ENCODE assay signal across 39 cellular contexts in the genomic region with DNA sequence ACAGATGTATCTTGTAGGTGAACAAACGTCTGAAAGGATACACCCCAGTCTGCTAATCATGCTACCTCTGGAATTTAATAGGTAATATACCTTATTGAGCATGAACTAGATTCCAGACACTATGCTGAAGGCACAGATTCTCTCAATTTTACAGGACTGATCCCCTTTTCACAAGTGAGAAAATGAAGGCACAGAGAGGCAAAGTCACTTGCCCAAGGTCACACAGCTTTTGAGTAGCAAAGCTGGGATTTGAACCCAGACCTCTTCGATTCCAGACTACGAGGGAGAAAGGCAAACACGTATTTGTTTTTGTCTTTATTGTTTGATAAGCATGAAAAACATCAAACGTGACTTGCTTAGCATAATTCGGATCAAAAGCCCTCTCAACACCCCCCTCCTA.
"Had no signal": no experiment of that assay in that cellular context is flagged by ENCODE, and none has a peak within 500 bp of the region (broad histone marks: within the 10 kb centered on the region; RNA-seq: fewer than 3 reads in every experiment).

No MANE protein-coding gene starts in this region.

- H3K27ac Mint-ChIP-seq: activated CD4-positive, alpha-beta memory T cell treated with anti-CD3 and anti-CD28 coated beads, Interleukin-2, amount 10 ng/mL, durations not matched to agents 7 days and 5 days; activated CD4-positive, alpha-beta T cell treated with anti-CD3 and anti-CD28 coated beads for 36 hours; activated CD4-positive, alpha-beta T cell treated with anti-CD3 and anti-CD28 coated beads, Interleukin-2, amount 10 ng/mL, durations not matched to agents 7 days and 5 days; activated CD8-positive, alpha-beta memory T cell treated with anti-CD3 and anti-CD28 coated beads, Interleukin-2, amount 10 ng/mL, durations not matched to agents 7 days and 5 days; activated CD8-positive, alpha-beta T cell treated with anti-CD3 and anti-CD28 coated beads, Interleukin-2, amount 10 ng/mL, durations not matched to agents 7 days and 5 days; activated naive CD4-positive, alpha-beta T cell treated with anti-CD3 and anti-CD28 coated beads, Interleukin-2, amount 10 ng/mL, durations not matched to agents 7 days and 5 days; activated naive CD4-positive, alpha-beta T cell treated with anti-CD3 and anti-CD28 coated beads, Interleukin-2, amount 50 U/mL, for 24 hours; activated naive CD8-positive, alpha-beta T cell; activated naive CD8-positive, alpha-beta T cell treated with anti-CD3 and anti-CD28 coated beads, Interleukin-2, amount 10 ng/mL, durations not matched to agents 7 days and 5 days; activated naive CD8-positive, alpha-beta T cell treated with anti-CD3 and anti-CD28 coated beads, Interleukin-2, amount 50 U/mL, for 24 hours; activated T-cell treated with anti-CD3 and anti-CD28 coated beads, Interleukin-2, amount 50 U/mL, for 24 hours; activated T-helper 2 cell treated with anti-CD3 and anti-CD28 coated beads, Interferon-gamma antibody, Interleukin-2, Interleukin-4, amounts not matched to agents 10 μg/mL and 5 μg/mL and 100 μg/mL, durations not matched to agents 14 hours and 24 hours and 36 hours; brain; T-helper 1 cell treated with Interleukin-12 subunit alpha and Interleukin-12 subunit beta and Interleukin-4 antibody, amounts not matched to agents 30 μg/mL and 1 μg/mL, for 36 hours; T-helper 2 cell treated with Interferon-gamma antibody and Interleukin-4, amounts not matched to agents 5 μg/mL and 100 μg/mL, for 36 hours; WTC11 had no signal

- H3K9me3 ChIP-seq: ascending aorta had no signal

- DNase-seq: activated CD4-positive, alpha-beta memory T cell treated with anti-CD3 and anti-CD28 coated beads, Interleukin-2, amount 10 ng/mL, durations not matched to agents 7 days and 5 days; activated CD4-positive, alpha-beta T cell treated with anti-CD3 and anti-CD28 coated beads for 1 hour; activated CD4-positive, alpha-beta T cell treated with anti-CD3 and anti-CD28 coated beads for 36 hours; activated CD4-positive, alpha-beta T cell treated with anti-CD3 and anti-CD28 coated beads for 48 hours; activated CD4-positive, alpha-beta T cell treated with anti-CD3 and anti-CD28 coated beads, Interleukin-2, amount 10 ng/mL, durations not matched to agents 7 days and 5 days; activated CD4-positive, alpha-beta T cell treated with anti-CD3 and anti-CD28 coated beads, Interleukin-2, amount 50 U/mL, for 48 hours; activated CD4-positive, CD25-positive, alpha-beta regulatory T cell; activated CD8-positive, alpha-beta memory T cell treated with anti-CD3 and anti-CD28 coated beads for 24 hours; activated CD8-positive, alpha-beta memory T cell treated with anti-CD3 and anti-CD28 coated beads, Interleukin-2, amount 10 ng/mL, durations not matched to agents 7 days and 5 days; activated CD8-positive, alpha-beta memory T cell treated with anti-CD3 and anti-CD28 coated beads, Interleukin-2, amount 50 U/mL, for 48 hours; activated CD8-positive, alpha-beta T cell treated with anti-CD3 and anti-CD28 coated beads, Interleukin-2, amount 10 ng/mL, durations not matched to agents 7 days and 5 days; activated gamma-delta T cell; activated naive CD4-positive, alpha-beta T cell treated with anti-CD3 and anti-CD28 coated beads, Interleukin-2, amount 10 ng/mL, durations not matched to agents 7 days and 5 days; activated naive CD4-positive, alpha-beta T cell treated with Interleukin-2 at 50 U/mL for 16 hours; activated naive CD8-positive, alpha-beta T cell treated with anti-CD3 and anti-CD28 coated beads, Interleukin-2, amount 10 ng/mL, durations not matched to agents 7 days and 5 days; activated naive CD8-positive, alpha-beta T cell treated with anti-CD3 and anti-CD28 coated beads, Interleukin-2, amount 50 U/mL, for 24 hours; activated T-cell treated with anti-CD3 and anti-CD28 coated beads, Interleukin-2, amount 50 U/mL, for 24 hours; activated T-cell treated with anti-CD3 and anti-CD28 coated beads, Interleukin-2, amount 50 U/mL, for 48 hours; amygdala; anterior cingulate cortex; caudate nucleus; cerebellar nuclear complex; T-helper 1 cell; T-helper 2 cell; T-helper 9 cell; WERI-Rb-1 had no signal

- H3K27ac ChIP-seq: ascending aorta, cardiac muscle cell, WERI-Rb-1 had no signal

- FAIRE-seq: bronchial epithelial cell, TTC549 had no signal

- ATAC-seq: activated CD4-positive, alpha-beta T cell treated with anti-CD3 and anti-CD28 coated beads for 36 hours; activated CD4-positive, CD25-positive, alpha-beta regulatory T cell treated with anti-CD3 and anti-CD28 coated beads, Interleukin-2, amount 50 U/mL, for 24 hours; activated CD8-positive, alpha-beta memory T cell treated with anti-CD3 and anti-CD28 coated beads, Interleukin-2, amount 10 ng/mL, durations not matched to agents 7 days and 5 days; activated CD8-positive, alpha-beta T cell treated with anti-CD3 and anti-CD28 coated beads, Interleukin-2, amount 10 ng/mL, durations not matched to agents 7 days and 5 days; activated naive CD8-positive, alpha-beta T cell treated with anti-CD3 and anti-CD28 coated beads, Interleukin-2, amount 50 U/mL, for 24 hours; WTC11 had no signal

- H3K36me3 ChIP-seq: ascending aorta, cardiac muscle cell, WERI-Rb-1 had no signal

- H3K9me3 Mint-ChIP-seq: activated CD4-positive, alpha-beta memory T cell treated with anti-CD3 and anti-CD28 coated beads, Interleukin-2, amount 10 ng/mL, durations not matched to agents 7 days and 5 days; activated CD4-positive, alpha-beta T cell treated with anti-CD3 and anti-CD28 coated beads, Interleukin-2, amount 10 ng/mL, durations not matched to agents 7 days and 5 days; activated naive CD4-positive, alpha-beta T cell treated with anti-CD3 and anti-CD28 coated beads, Interleukin-2, amount 10 ng/mL, durations not matched to agents 7 days and 5 days; activated naive CD4-positive, alpha-beta T cell treated with anti-CD3 and anti-CD28 coated beads, Interleukin-2, amount 50 U/mL, for 24 hours; activated naive CD8-positive, alpha-beta T cell treated with anti-CD3 and anti-CD28 coated beads, Interleukin-2, amount 10 ng/mL, durations not matched to agents 7 days and 5 days; activated naive CD8-positive, alpha-beta T cell treated with anti-CD3 and anti-CD28 coated beads, Interleukin-2, amount 50 U/mL, for 24 hours; activated T-cell treated with anti-CD3 and anti-CD28 coated beads, Interleukin-2, amount 50 U/mL, for 24 hours; activated T-helper 2 cell treated with anti-CD3 and anti-CD28 coated beads, Interferon-gamma antibody, Interleukin-2, Interleukin-4, amounts not matched to agents 10 μg/mL and 5 μg/mL and 100 μg/mL, durations not matched to agents 14 hours and 24 hours and 36 hours; central memory CD8-positive, alpha-beta T cell; T-helper 1 cell treated with Interleukin-12 subunit alpha and Interleukin-12 subunit beta and Interleukin-4 antibody, amounts not matched to agents 30 μg/mL and 1 μg/mL, for 36 hours; T-helper 2 cell treated with Interferon-gamma antibody and Interleukin-4, amounts not matched to agents 5 μg/mL and 100 μg/mL, for 36 hours; WTC11 had no signal

- H3K4me3 ChIP-seq: ascending aorta, cardiac muscle cell had no signal

- H3K27me3 ChIP-seq: ascending aorta, cardiac muscle cell had no signal

- H3K4me3 Mint-ChIP-seq: activated CD4-positive, alpha-beta memory T cell treated with anti-CD3 and anti-CD28 coated beads, Interleukin-2, amount 10 ng/mL, durations not matched to agents 7 days and 5 days; activated CD4-positive, alpha-beta T cell treated with anti-CD3 and anti-CD28 coated beads for 36 hours; activated CD4-positive, alpha-beta T cell treated with anti-CD3 and anti-CD28 coated beads, Interleukin-2, amount 10 ng/mL, durations not matched to agents 7 days and 5 days; activated CD8-positive, alpha-beta memory T cell treated with anti-CD3 and anti-CD28 coated beads, Interleukin-2, amount 10 ng/mL, durations not matched to agents 7 days and 5 days; activated CD8-positive, alpha-beta T cell treated with anti-CD3 and anti-CD28 coated beads, Interleukin-2, amount 10 ng/mL, durations not matched to agents 7 days and 5 days; activated naive CD4-positive, alpha-beta T cell treated with anti-CD3 and anti-CD28 coated beads, Interleukin-2, amount 10 ng/mL, durations not matched to agents 7 days and 5 days; activated naive CD4-positive, alpha-beta T cell treated with anti-CD3 and anti-CD28 coated beads, Interleukin-2, amount 50 U/mL, for 24 hours; activated naive CD8-positive, alpha-beta T cell; activated naive CD8-positive, alpha-beta T cell treated with anti-CD3 and anti-CD28 coated beads, Interleukin-2, amount 10 ng/mL, durations not matched to agents 7 days and 5 days; activated naive CD8-positive, alpha-beta T cell treated with anti-CD3 and anti-CD28 coated beads, Interleukin-2, amount 50 U/mL, for 24 hours; activated T-cell treated with anti-CD3 and anti-CD28 coated beads, Interleukin-2, amount 50 U/mL, for 24 hours; brain; central memory CD8-positive, alpha-beta T cell; T-helper 1 cell treated with Interleukin-12 subunit alpha and Interleukin-12 subunit beta and Interleukin-4 antibody, amounts not matched to agents 30 μg/mL and 1 μg/mL, for 36 hours; T-helper 2 cell treated with Interferon-gamma antibody and Interleukin-4, amounts not matched to agents 5 μg/mL and 100 μg/mL, for 36 hours; WTC11 had no signal

- H3K36me3 Mint-ChIP-seq: activated CD8-positive, alpha-beta memory T cell treated with anti-CD3 and anti-CD28 coated beads, Interleukin-2, amount 10 ng/mL, durations not matched to agents 7 days and 5 days; activated naive CD4-positive, alpha-beta T cell treated with anti-CD3 and anti-CD28 coated beads, Interleukin-2, amount 10 ng/mL, durations not matched to agents 7 days and 5 days; activated naive CD4-positive, alpha-beta T cell treated with anti-CD3 and anti-CD28 coated beads, Interleukin-2, amount 50 U/mL, for 24 hours; activated naive CD8-positive, alpha-beta T cell; activated naive CD8-positive, alpha-beta T cell treated with anti-CD3 and anti-CD28 coated beads, Interleukin-2, amount 10 ng/mL, durations not matched to agents 7 days and 5 days; brain; WTC11 had no signal
